In genomic region chr22:33841281-33842005, GRCh38 we compare ENCODE assay signal across 12 cellular contexts.
DNase-seq lines count a peak whose midpoint lies in the region; ATAC-seq and TF ChIP-seq lines count a peak whose summit lies in the region.
"Had no signal": no experiment of that assay in that cellular context is flagged by ENCODE, and none has a peak within 500 bp of the region (broad histone marks: within the 10 kb centered on the region; RNA-seq: fewer than 3 reads in every experiment).

No MANE protein-coding gene starts in this region.

- H4K91ac ChIP-seq in mesenchymal stem cell (ENCODE audit: low read length), result no peak overlapping the region

- peak overlapping the region; percentile 22 for H4K8ac ChIP-seq in mesenchymal stem cell (ENCODE audit: low read length)

- no peak overlapping the region for H2BK5ac ChIP-seq in mesenchymal stem cell (ENCODE audit: low read depth, low read length, poor library complexity, severe bottlenecking)

- H3K27me3 ChIP-seq in adipocyte (replicated peaks; ENCODE audit: control insufficient read depth, insufficient read depth, low read length) (no peaks in the 10 kb centered on the region), mesenchymal stem cell (ENCODE audit: control insufficient read depth in 1 of 2, insufficient read depth in 1 of 2, low read length in 2 of 2) (no peaks in the 10 kb centered on the region)
- H3K27me3 ChIP-seq: suprapubic skin had no signal

- DNase-seq in adipocyte (ENCODE audit: low read depth) (no peak), mesenchymal stem cell (no peak), SHP77 treated with DMSO at 0.1 percent for 48 hours (lab: John Stamatoyannopoulos, UW) (no peak), HEK293T (ENCODE audit: extremely low spot score) (no peak)
- DNase-seq: activated CD4-positive, alpha-beta memory T cell treated with anti-CD3 and anti-CD28 coated beads for 36 hours; mesendoderm; SK-N-SH had no signal

- H3K4ac ChIP-seq in mesenchymal stem cell (ENCODE audit: low read depth in 1 of 2, low read length in 2 of 2), result no peak overlapping the region

- no peak overlapping the region for H2BK120ac ChIP-seq in mesenchymal stem cell (ENCODE audit: low read depth, low read length)

- ATAC-seq in GM18519 (IDR thresholded peaks at IDR 0.05; ENCODE audit: low FRiP score, unreplicated experiment) (peak; percentile 29), HG02884 (IDR thresholded peaks at IDR 0.05; ENCODE audit: unreplicated experiment) (peak; percentile 43), HG03159 (IDR thresholded peaks at IDR 0.05; ENCODE audit: unreplicated experiment) (no peak), HG03469 (IDR thresholded peaks at IDR 0.05; ENCODE audit: unreplicated experiment) (no peak)

- no peak overlapping the region for H2AFZ ChIP-seq in mesenchymal stem cell (ENCODE audit: low read depth, low read length)

- POLR2A ChIA-PET in HEK293T (lab: Yijun Ruan, JAX), result no interaction called here

- CTCF ChIA-PET in HEK293T (lab: Yijun Ruan, JAX), result no interaction called here

- no peak overlapping the region for H2BK15ac ChIP-seq in mesenchymal stem cell (ENCODE audit: low read depth, poor library complexity, severe bottlenecking)

- H2AK5ac ChIP-seq in mesenchymal stem cell (ENCODE audit: low read length, severe bottlenecking), result no peak overlapping the region

- H2BK12ac ChIP-seq in mesenchymal stem cell (ENCODE audit: low read length in 2 of 2), result no peak overlapping the region

- no peaks in the 10 kb centered on the region for H3K36me3 ChIP-seq in adipocyte (ENCODE audit: control insufficient read depth, insufficient read depth, low read length, severe bottlenecking)
- H3K36me3 ChIP-seq in mesenchymal stem cell (ENCODE audit: control insufficient read depth in 1 of 2, insufficient read depth in 2 of 2, low read depth in 1 of 2, low read length in 2 of 2), result no peaks in the 10 kb centered on the region
- H3K36me3 ChIP-seq: suprapubic skin had no signal

- H3K4me3 ChIP-seq in adipocyte (ENCODE audit: low read length) (peak overlapping the region; percentile 8), mesenchymal stem cell (ENCODE audit: insufficient read depth in 1 of 2, low read depth in 1 of 2, low read length in 2 of 2) (no peak overlapping the region)
- H3K4me3 ChIP-seq: suprapubic skin had no signal

- H3K79me1 ChIP-seq in mesenchymal stem cell (replicated peaks; ENCODE audit: low read length, poor library complexity, severe bottlenecking), result peaks cover 1% of the 10 kb centered on the region

- H3K9me3 ChIP-seq in adipocyte (ENCODE audit: control insufficient read depth, low read length) (no peaks in the 10 kb centered on the region), mesenchymal stem cell (ENCODE audit: control insufficient read depth, low read length) (no peaks in the 10 kb centered on the region)
- H3K9me3 ChIP-seq: SK-N-SH, suprapubic skin had no signal

- peaks cover 26% of the 10 kb centered on the region for H3K4me1 ChIP-seq in adipocyte (ENCODE audit: control insufficient read depth, insufficient read depth, low read length)
- no peaks in the 10 kb centered on the region for H3K4me1 ChIP-seq in mesenchymal stem cell (ENCODE audit: control insufficient read depth, insufficient read depth, low read depth, low read length)

- peak overlapping the region; percentile 1 for H3K9ac ChIP-seq in adipocyte (ENCODE audit: low read length)
- H3K9ac ChIP-seq in mesenchymal stem cell (ENCODE audit: low read length), result peak overlapping the region; percentile 52
- H3K9ac ChIP-seq: SK-N-SH had no signal

- H3K27ac ChIP-seq in mesenchymal stem cell (ENCODE audit: low read length, poor library complexity, severe bottlenecking), result no peak overlapping the region
- H3K27ac ChIP-seq: suprapubic skin had no signal

- peak overlapping the region in 1 of 2 experiments; percentile 1 for H3K18ac ChIP-seq in mesenchymal stem cell (ENCODE audit: low read depth in 1 of 2, low read length in 2 of 2)

- 84% methylated on average over 4 of the region's 4 CpGs for WGBS in mesenchymal stem cell

- H3K23ac ChIP-seq in mesenchymal stem cell (ENCODE audit: low read length in 2 of 2), result no peak overlapping the region

- no peak overlapping the region for H3K14ac ChIP-seq in mesenchymal stem cell (ENCODE audit: low read length in 2 of 2)

- no peak overlapping the region for H3K4me2 ChIP-seq in mesenchymal stem cell (ENCODE audit: low read length, poor library complexity, severe bottlenecking)
- H3K4me2 ChIP-seq: SK-N-SH had no signal

TF ChIP-seq in HEK293T, 16 proteins besides CTCF, POLR2A, EP300 and RAD21:
- TF ChIP-seq TARDBP (IDR thresholded peaks at IDR 0.05) (no peak), NFRKB (IDR thresholded peaks at IDR 0.05) (no peak), ELF4 (IDR thresholded peaks at IDR 0.05) (no peak), LEF1 (IDR thresholded peaks at IDR 0.05; ENCODE audit: borderline replicate concordance) (no peak), L3MBTL2 (conservative IDR thresholded peaks at IDR 0.05) (no peak), SP1 (IDR thresholded peaks at IDR 0.05) (no peak), FOXA1 (IDR thresholded peaks at IDR 0.05) (no peak), ZNF384 (IDR thresholded peaks at IDR 0.05) (no peak), FOXM1 (IDR thresholded peaks at IDR 0.05; ENCODE audit: borderline replicate concordance) (no peak), HDGF (IDR thresholded peaks at IDR 0.05; ENCODE audit: borderline replicate concordance) (no peak), PKNOX1 (IDR thresholded peaks at IDR 0.05) (no peak), FOXK2 (IDR thresholded peaks at IDR 0.05) (no peak), ARNT (IDR thresholded peaks at IDR 0.05) (no peak), SUZ12 (IDR thresholded peaks at IDR 0.05) (no peak), BHLHE40 (IDR thresholded peaks at IDR 0.05; ENCODE audit: borderline replicate concordance) (no peak), CTBP1 (IDR thresholded peaks at IDR 0.05; ENCODE audit: borderline replicate concordance) (no peak)

Comparison
In these comparisons a context has a peak if more than half of its experiments do, and no peak if none do; other contexts are left out.
1. ATAC-seq: peak in GM18519 (single experiment) and HG02884 (single experiment); none in HG03159 (single experiment) and HG03469 (single experiment).